Comparison of ENCODE assay signal across 27 cellular contexts in the genomic region with DNA sequence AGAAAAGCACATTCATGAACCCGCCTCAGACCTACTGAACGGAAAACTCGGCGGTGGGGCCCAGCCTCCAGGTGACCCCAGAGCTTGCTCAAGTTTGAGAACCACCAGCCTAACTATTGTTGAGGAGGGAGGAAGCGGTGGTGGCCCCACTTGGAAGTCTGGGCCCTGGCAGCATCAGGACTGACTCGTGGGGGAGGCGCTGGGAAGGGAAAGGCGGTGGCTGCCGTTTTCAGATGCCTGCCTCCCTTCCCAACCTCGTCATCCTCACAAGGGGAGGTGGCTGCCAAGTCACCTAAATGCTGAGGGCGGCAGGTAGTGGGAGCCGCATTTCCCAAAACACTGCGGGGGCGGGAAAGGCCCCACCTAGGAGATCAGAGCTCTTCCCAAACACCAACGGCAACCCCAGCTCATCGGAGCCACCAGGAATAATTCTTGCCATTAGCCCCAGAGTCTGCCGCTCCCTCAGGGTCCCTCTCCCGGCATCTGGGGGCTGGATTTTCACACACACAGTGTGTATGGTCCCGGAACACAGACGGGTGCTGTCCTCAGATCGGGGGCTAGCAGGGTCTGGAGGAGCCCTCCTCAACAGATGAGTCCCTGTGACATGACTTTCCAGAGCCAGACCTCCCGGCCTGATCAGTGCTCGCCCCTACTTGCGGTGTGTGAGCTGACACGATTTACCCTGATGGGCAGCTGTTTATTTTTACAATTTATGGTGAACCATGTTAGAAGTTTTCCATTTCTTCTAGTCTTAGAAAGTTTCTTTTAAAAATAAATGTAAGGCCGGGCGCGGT.
"Had no signal": no experiment of that assay in that cellular context is flagged by ENCODE, and none has a peak within 500 bp of the region (broad histone marks: within the 10 kb centered on the region; RNA-seq: fewer than 3 reads in every experiment).

No MANE protein-coding gene starts in this region.

- H3K27me3 ChIP-seq: esophagus squamous epithelium, neural progenitor cell, uterus had no signal

- H3K36me3 Mint-ChIP-seq: activated CD8-positive, alpha-beta memory T cell treated with anti-CD3 and anti-CD28 coated beads, Interleukin-2, amount 10 ng/mL, durations not matched to agents 7 days and 5 days; natural killer cell; neural progenitor cell had no signal

- ATAC-seq: activated CD4-positive, alpha-beta T cell treated with anti-CD3 and anti-CD28 coated beads for 36 hours; activated CD8-positive, alpha-beta memory T cell treated with anti-CD3 and anti-CD28 coated beads, Interleukin-2, amount 10 ng/mL, durations not matched to agents 7 days and 5 days; activated CD8-positive, alpha-beta T cell treated with anti-CD3 and anti-CD28 coated beads, Interleukin-2, amount 10 ng/mL, durations not matched to agents 7 days and 5 days; activated T-cell treated with anti-CD3 and anti-CD28 coated beads, Interleukin-2, amount 50 U/mL, for 72 hours; left cardiac atrium; natural killer cell had no signal

- H3K4me1 ChIP-seq: neural progenitor cell, uterus had no signal

- H3K9me3 ChIP-seq: esophagus squamous epithelium, thoracic aorta, uterus had no signal

- H2AFZ ChIP-seq: neural progenitor cell had no signal

- H3K27ac ChIP-seq: epithelial cell of prostate, neural progenitor cell, thoracic aorta, uterus had no signal

- H3K9me3 Mint-ChIP-seq: activated naive CD4-positive, alpha-beta T cell treated with anti-CD3 and anti-CD28 coated beads for 36 hours; activated T-cell treated with anti-CD3 and anti-CD28 coated beads, Interleukin-2, amount 50 U/mL, for 72 hours; natural killer cell; neural progenitor cell; stimulated activated naive CD8-positive, alpha-beta T cell treated with anti-CD3 and anti-CD28 coated beads, Interleukin-15, Interleukin-2, amounts not matched to agents 100 ng/mL and 50 ng/mL, for 24 hours had no signal

- H3K36me3 ChIP-seq: neural progenitor cell, thoracic aorta, uterus had no signal

- H3K27me3 Mint-ChIP-seq: activated CD4-positive, alpha-beta T cell treated with anti-CD3 and anti-CD28 coated beads for 36 hours; activated CD8-positive, alpha-beta memory T cell treated with anti-CD3 and anti-CD28 coated beads, Interleukin-2, amount 10 ng/mL, durations not matched to agents 7 days and 5 days; stimulated activated naive CD8-positive, alpha-beta T cell treated with anti-CD3 and anti-CD28 coated beads, Interleukin-15, Interleukin-2, amounts not matched to agents 100 ng/mL and 50 ng/mL, for 24 hours had no signal

- H3K4me3 Mint-ChIP-seq: activated CD4-positive, alpha-beta T cell treated with anti-CD3 and anti-CD28 coated beads for 36 hours; activated CD8-positive, alpha-beta memory T cell treated with anti-CD3 and anti-CD28 coated beads, Interleukin-2, amount 10 ng/mL, durations not matched to agents 7 days and 5 days; activated CD8-positive, alpha-beta T cell treated with anti-CD3 and anti-CD28 coated beads, Interleukin-2, amount 10 ng/mL, durations not matched to agents 7 days and 5 days; activated naive CD4-positive, alpha-beta T cell treated with anti-CD3 and anti-CD28 coated beads for 36 hours; activated T-cell treated with anti-CD3 and anti-CD28 coated beads, Interleukin-2, amount 50 U/mL, for 72 hours; natural killer cell; neural progenitor cell; stimulated activated naive CD8-positive, alpha-beta T cell treated with anti-CD3 and anti-CD28 coated beads, Interleukin-15, Interleukin-2, amounts not matched to agents 100 ng/mL and 50 ng/mL, for 24 hours had no signal

- H3K4me3 ChIP-seq: esophagus squamous epithelium, neural progenitor cell, skin epidermis, uterus had no signal

- H3K4me2 ChIP-seq: neural progenitor cell had no signal

- DNase-seq: activated CD4-positive, alpha-beta T cell treated with anti-CD3 and anti-CD28 coated beads for 36 hours; activated CD4-positive, CD25-positive, alpha-beta regulatory T cell; activated CD8-positive, alpha-beta memory T cell treated with anti-CD3 and anti-CD28 coated beads, Interleukin-2, amount 10 ng/mL, durations not matched to agents 7 days and 5 days; activated CD8-positive, alpha-beta T cell treated with anti-CD3 and anti-CD28 coated beads, Interleukin-2, amount 10 ng/mL, durations not matched to agents 7 days and 5 days; activated effector memory CD4-positive, alpha-beta T cell treated with anti-CD3 and anti-CD28 coated beads, Interleukin-2, amount 50 U/mL, for 16 hours; activated naive CD4-positive, alpha-beta T cell treated with anti-CD3 and anti-CD28 coated beads for 36 hours; activated T-cell treated with anti-CD3 and anti-CD28 coated beads for 4 hours; activated T-cell treated with anti-CD3 and anti-CD28 coated beads, Interleukin-2, amount 50 U/mL, for 72 hours; amniotic stem cell; central memory CD4-positive, alpha-beta T cell; effector CD8-positive, alpha-beta T cell; esophagus squamous epithelium; foreskin melanocyte; islet precursor cell; mesendoderm; natural killer cell; stimulated activated CD4-positive, alpha-beta T cell treated with anti-CD3 and anti-CD28 coated beads, Interleukin-12 subunit alpha, Interleukin-12 subunit beta, amount 100 ng/mL, for 4 hours; stimulated activated CD4-positive, alpha-beta T cell treated with anti-CD3 and anti-CD28 coated beads, Interleukin-4, amount 100 ng/mL, for 1 hour; T-helper 1 cell; trophoblast cell; uterus had no signal

- H3K27ac Mint-ChIP-seq: activated CD4-positive, alpha-beta T cell treated with anti-CD3 and anti-CD28 coated beads for 36 hours; activated CD8-positive, alpha-beta memory T cell treated with anti-CD3 and anti-CD28 coated beads, Interleukin-2, amount 10 ng/mL, durations not matched to agents 7 days and 5 days; activated CD8-positive, alpha-beta T cell treated with anti-CD3 and anti-CD28 coated beads, Interleukin-2, amount 10 ng/mL, durations not matched to agents 7 days and 5 days; activated naive CD4-positive, alpha-beta T cell treated with anti-CD3 and anti-CD28 coated beads for 36 hours; activated T-cell treated with anti-CD3 and anti-CD28 coated beads, Interleukin-2, amount 50 U/mL, for 72 hours; natural killer cell; neural progenitor cell; stimulated activated naive CD8-positive, alpha-beta T cell treated with anti-CD3 and anti-CD28 coated beads, Interleukin-15, Interleukin-2, amounts not matched to agents 100 ng/mL and 50 ng/mL, for 24 hours had no signal
